1 cellular context compared by ENCODE assay signal in genomic region chr1:245488346-245489110, GRCh38.
TF ChIP-seq lines count a peak whose summit lies in the region.

No MANE protein-coding gene starts in this region.

TF ChIP-seq in GM23338, 12 proteins besides CTCF, POLR2A, EP300 and RAD21 (continued from another document):
- TF ChIP-seq ZNF114 (CRISPR knock-in tag; IDR thresholded peaks at IDR 0.05) = no peak
